In genomic region chr6:102398788-102399390, GRCh38 we compare ENCODE assay signal across 14 cellular contexts.
"Had no signal": no experiment of that assay in that cellular context is flagged by ENCODE, and none has a peak within 500 bp of the region (broad histone marks: within the 10 kb centered on the region; RNA-seq: fewer than 3 reads in every experiment).

No MANE protein-coding gene starts in this region.

- H3K27me3 ChIP-seq: esophagus squamous epithelium, sigmoid colon, upper lobe of right lung had no signal

- H3K4me3 ChIP-seq: esophagus squamous epithelium, sigmoid colon, thoracic aorta, upper lobe of right lung had no signal

- H3K4me1 Mint-ChIP-seq: activated CD8-positive, alpha-beta memory T cell treated with anti-CD3 and anti-CD28 coated beads, Interleukin-2, amount 10 ng/mL, durations not matched to agents 7 days and 5 days; activated naive CD4-positive, alpha-beta T cell treated with anti-CD3 and anti-CD28 coated beads, Interleukin-2, amount 10 ng/mL, durations not matched to agents 7 days and 5 days; stimulated activated effector memory CD8-positive, alpha-beta T cell treated with anti-CD3 and anti-CD28 coated beads, Interleukin-12 subunit alpha, Interleukin-12 subunit beta, amount 100 ng/mL, for 72 hours had no signal

- H3K4me3 Mint-ChIP-seq: activated CD8-positive, alpha-beta memory T cell treated with anti-CD3 and anti-CD28 coated beads, Interleukin-2, amount 10 ng/mL, durations not matched to agents 7 days and 5 days; activated naive CD4-positive, alpha-beta T cell treated with anti-CD3 and anti-CD28 coated beads, Interleukin-2, amount 10 ng/mL, durations not matched to agents 7 days and 5 days; nephron progenitor cell; stimulated activated effector memory CD8-positive, alpha-beta T cell treated with anti-CD3 and anti-CD28 coated beads, Interleukin-12 subunit alpha, Interleukin-12 subunit beta, amount 100 ng/mL, for 72 hours had no signal

- H3K27me3 Mint-ChIP-seq: activated CD8-positive, alpha-beta memory T cell treated with anti-CD3 and anti-CD28 coated beads, Interleukin-2, amount 10 ng/mL, durations not matched to agents 7 days and 5 days; activated naive CD4-positive, alpha-beta T cell treated with anti-CD3 and anti-CD28 coated beads, Interleukin-2, amount 10 ng/mL, durations not matched to agents 7 days and 5 days had no signal

- H3K36me3 ChIP-seq: esophagus squamous epithelium, sigmoid colon, thoracic aorta, upper lobe of right lung had no signal

- H3K4me1 ChIP-seq: esophagus squamous epithelium, sigmoid colon, upper lobe of right lung had no signal

- H3K27ac Mint-ChIP-seq: activated CD8-positive, alpha-beta memory T cell treated with anti-CD3 and anti-CD28 coated beads, Interleukin-2, amount 10 ng/mL, durations not matched to agents 7 days and 5 days; activated naive CD4-positive, alpha-beta T cell treated with anti-CD3 and anti-CD28 coated beads, Interleukin-2, amount 10 ng/mL, durations not matched to agents 7 days and 5 days; activated T-helper 2 cell treated with anti-CD3 and anti-CD28 coated beads, Interferon-gamma antibody, Interleukin-2, Interleukin-4, amounts not matched to agents 10 μg/mL and 5 μg/mL and 100 μg/mL, durations not matched to agents 14 hours and 24 hours and 36 hours; nephron progenitor cell; stimulated activated effector memory CD8-positive, alpha-beta T cell treated with anti-CD3 and anti-CD28 coated beads, Interleukin-12 subunit alpha, Interleukin-12 subunit beta, amount 100 ng/mL, for 72 hours had no signal

- ATAC-seq: activated CD8-positive, alpha-beta memory T cell treated with anti-CD3 and anti-CD28 coated beads, Interleukin-2, amount 10 ng/mL, durations not matched to agents 7 days and 5 days; stimulated activated effector memory CD8-positive, alpha-beta T cell treated with anti-CD3 and anti-CD28 coated beads, Interleukin-12 subunit alpha, Interleukin-12 subunit beta, amount 100 ng/mL, for 72 hours; upper lobe of right lung had no signal

- H3K36me3 Mint-ChIP-seq: activated CD8-positive, alpha-beta memory T cell treated with anti-CD3 and anti-CD28 coated beads, Interleukin-2, amount 10 ng/mL, durations not matched to agents 7 days and 5 days; activated naive CD4-positive, alpha-beta T cell treated with anti-CD3 and anti-CD28 coated beads, Interleukin-2, amount 10 ng/mL, durations not matched to agents 7 days and 5 days; stimulated activated effector memory CD8-positive, alpha-beta T cell treated with anti-CD3 and anti-CD28 coated beads, Interleukin-12 subunit alpha, Interleukin-12 subunit beta, amount 100 ng/mL, for 72 hours had no signal

- DNase-seq: activated CD4-positive, alpha-beta T cell treated with anti-CD3 and anti-CD28 coated beads, Interleukin-2, amount 50 U/mL, for 48 hours; activated CD8-positive, alpha-beta memory T cell treated with anti-CD3 and anti-CD28 coated beads, Interleukin-2, amount 10 ng/mL, durations not matched to agents 7 days and 5 days; activated naive CD4-positive, alpha-beta T cell treated with anti-CD3 and anti-CD28 coated beads, Interleukin-2, amount 10 ng/mL, durations not matched to agents 7 days and 5 days; activated T-cell treated with anti-CD3 and anti-CD28 coated beads, Interleukin-2, amount 50 U/mL, for 1 hour; caudate nucleus; esophagus squamous epithelium; hypothalamus; nephron progenitor cell; sigmoid colon; upper lobe of right lung had no signal

- H3K9me3 ChIP-seq: upper lobe of right lung had no signal

- H3K27ac ChIP-seq: esophagus squamous epithelium, sigmoid colon, thoracic aorta, upper lobe of right lung, VCaP had no signal
